In the genomic region with DNA sequence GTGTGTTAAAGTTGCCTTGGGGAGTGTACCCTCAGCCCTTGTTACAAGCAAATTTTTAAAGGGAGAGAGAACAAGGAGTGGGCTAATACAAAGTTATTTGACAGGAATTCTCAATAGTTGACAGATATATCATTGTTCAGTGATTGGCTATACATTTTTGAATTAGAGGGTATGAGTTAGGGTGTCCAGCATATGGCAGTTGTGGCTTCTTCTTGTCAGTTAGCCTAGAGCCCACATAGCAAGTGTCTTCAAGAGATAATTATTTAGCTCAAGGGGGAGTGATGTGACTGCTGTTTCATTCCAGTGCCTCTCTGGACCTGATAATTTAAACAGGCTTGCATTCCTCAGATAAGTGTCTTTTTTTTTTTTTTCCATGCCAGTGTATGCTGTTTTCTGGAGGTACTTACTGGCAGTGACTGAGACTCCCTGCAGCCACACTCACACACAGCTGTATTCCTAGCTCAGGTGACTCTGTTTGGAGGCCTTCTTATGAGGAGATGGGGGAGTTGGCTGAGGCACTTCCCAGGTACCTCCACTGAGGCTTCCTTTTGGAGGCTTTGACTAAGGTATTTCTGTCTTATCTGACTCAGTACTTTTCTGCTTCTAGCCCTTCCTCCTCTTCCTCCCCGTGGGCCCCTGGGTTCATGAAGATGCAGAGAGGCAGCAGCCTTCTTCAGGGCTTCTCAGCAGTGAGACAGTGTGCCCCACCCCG, we compare ENCODE assay signal across 1 cellular context.
TF ChIP-seq lines count a peak whose summit lies in the region.

No MANE protein-coding gene starts in this region.

TF ChIP-seq in K562, 482 proteins besides CTCF, POLR2A, EP300 and RAD21 (continued from another document and continues in another):
- no peak for TF ChIP-seq ZNF436 (CRISPR knock-in tag; IDR thresholded peaks at IDR 0.05)
- TF ChIP-seq, protein P1, sequence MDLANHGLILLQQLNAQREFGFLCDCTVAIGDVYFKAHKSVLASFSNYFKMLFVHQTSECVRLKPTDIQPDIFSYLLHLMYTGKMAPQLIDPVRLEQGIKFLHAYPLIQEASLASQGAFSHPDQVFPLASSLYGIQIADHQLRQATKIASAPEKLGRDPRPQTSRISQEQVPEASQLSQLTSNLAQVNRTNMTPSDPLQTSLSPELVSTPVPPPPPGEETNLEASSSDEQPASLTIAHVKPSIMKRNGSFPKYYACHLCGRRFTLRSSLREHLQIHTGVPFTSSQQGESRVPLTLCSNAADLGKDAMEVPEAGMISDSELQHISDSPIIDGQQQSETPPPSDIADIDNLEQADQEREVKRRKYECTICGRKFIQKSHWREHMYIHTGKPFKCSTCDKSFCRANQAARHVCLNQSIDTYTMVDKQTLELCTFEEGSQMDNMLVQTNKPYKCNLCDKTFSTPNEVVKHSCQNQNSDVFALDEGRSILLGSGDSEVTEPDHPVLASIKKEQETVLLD (IDR thresholded peaks at IDR 0.05) = peak; percentile 76; the same call in 1 of the 2 replicates
- TF ChIP-seq MYNN (IDR thresholded peaks at IDR 0.05) = peak; percentile 89
- no peak for TF ChIP-seq MYNN (CRISPR knock-in tag; IDR thresholded peaks at IDR 0.05)
- TF ChIP-seq CHD2 (IDR thresholded peaks at IDR 0.05; ENCODE audit: low read depth, low read length) = no peak
- TF ChIP-seq FIP1L1 (IDR thresholded peaks at IDR 0.05; ENCODE audit: low read depth, low read length, poor library complexity, severe bottlenecking) = no peak
- peak; percentile 47; the same call in 1 of the 2 replicates for TF ChIP-seq NCOA6 (IDR thresholded peaks at IDR 0.05)
- TF ChIP-seq HLTF (IDR thresholded peaks at IDR 0.05) = peak; percentile 96
- peak; percentile 97 for TF ChIP-seq MTA2 (IDR thresholded peaks at IDR 0.05; ENCODE audit: low read depth)
- TF ChIP-seq RNF2 (IDR thresholded peaks at IDR 0.05) = peak; percentile 90
- TF ChIP-seq, protein P2, sequence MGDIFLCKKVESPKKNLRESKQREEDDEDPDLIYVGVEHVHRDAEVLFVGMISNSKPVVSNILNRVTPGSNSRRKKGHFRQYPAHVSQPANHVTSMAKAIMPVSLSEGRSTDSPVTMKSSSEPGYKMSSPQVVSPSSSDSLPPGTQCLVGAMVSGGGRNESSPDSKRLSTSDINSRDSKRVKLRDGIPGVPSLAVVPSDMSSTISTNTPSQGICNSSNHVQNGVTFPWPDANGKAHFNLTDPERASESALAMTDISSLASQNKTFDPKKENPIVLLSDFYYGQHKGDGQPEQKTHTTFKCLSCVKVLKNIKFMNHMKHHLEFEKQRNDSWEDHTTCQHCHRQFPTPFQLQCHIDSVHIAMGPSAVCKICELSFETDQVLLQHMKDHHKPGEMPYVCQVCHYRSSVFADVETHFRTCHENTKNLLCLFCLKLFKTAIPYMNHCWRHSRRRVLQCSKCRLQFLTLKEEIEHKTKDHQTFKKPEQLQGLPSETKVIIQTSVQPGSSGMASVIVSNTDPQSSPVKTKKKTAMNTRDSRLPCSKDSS (IDR thresholded peaks at IDR 0.05; ENCODE audit: low read depth, partially characterized antibody) = no peak
- no peak for TF ChIP-seq TAF15 (IDR thresholded peaks at IDR 0.05; ENCODE audit: low read depth, low read length)
- no peak for TF ChIP-seq ZC3H11A (IDR thresholded peaks at IDR 0.05; ENCODE audit: low read depth, low read length)
- peak; percentile 64; the same call in 1 of the 2 replicates for TF ChIP-seq CXXC5 (CRISPR knock-in tag; IDR thresholded peaks at IDR 0.05)
- peak; percentile 83 for TF ChIP-seq DACH1 (IDR thresholded peaks at IDR 0.05; ENCODE audit: partially characterized antibody)
- peak; percentile 97 for TF ChIP-seq PHB2 (IDR thresholded peaks at IDR 0.05; ENCODE audit: low read depth)
- no peak for TF ChIP-seq ZNF347 (CRISPR knock-in tag; IDR thresholded peaks at IDR 0.05; ENCODE audit: low read depth)
- peak; percentile 38 for TF ChIP-seq TBP (optimal IDR thresholded peaks at IDR 0.05; ENCODE audit: low read depth, low read length)
- peak; percentile 88 for TF ChIP-seq BRD9 (IDR thresholded peaks at IDR 0.05; ENCODE audit: low read depth, partially characterized antibody)
- TF ChIP-seq ATF7 (IDR thresholded peaks at IDR 0.05) = peak; percentile 59; the same call in 1 of the 2 replicates
- TF ChIP-seq EP400 (IDR thresholded peaks at IDR 0.05) = peak; percentile 64; the same call in 1 of the 2 replicates
- peak; percentile 75 for TF ChIP-seq CREM (IDR thresholded peaks at IDR 0.05; ENCODE audit: low read depth)
- TF ChIP-seq ZNF589 (CRISPR knock-in tag; IDR thresholded peaks at IDR 0.05; ENCODE audit: low read depth) = peak; percentile 95
- TF ChIP-seq POLR2AphosphoS2 (IDR thresholded peaks at IDR 0.05; ENCODE audit: low read length) = no peak
- TF ChIP-seq ZNF175 (CRISPR knock-in tag; IDR thresholded peaks at IDR 0.05; ENCODE audit: low read depth) = peak; percentile 47; the same call in 1 of the 2 replicates
- TF ChIP-seq FOXK2 (conservative IDR thresholded peaks at IDR 0.05 in 1 of 2, IDR thresholded peaks at IDR 0.05 in 1 of 2; ENCODE audit: low read depth in 2 of 2) = peak; percentile 59 to 80
- TF ChIP-seq, protein P3, sequence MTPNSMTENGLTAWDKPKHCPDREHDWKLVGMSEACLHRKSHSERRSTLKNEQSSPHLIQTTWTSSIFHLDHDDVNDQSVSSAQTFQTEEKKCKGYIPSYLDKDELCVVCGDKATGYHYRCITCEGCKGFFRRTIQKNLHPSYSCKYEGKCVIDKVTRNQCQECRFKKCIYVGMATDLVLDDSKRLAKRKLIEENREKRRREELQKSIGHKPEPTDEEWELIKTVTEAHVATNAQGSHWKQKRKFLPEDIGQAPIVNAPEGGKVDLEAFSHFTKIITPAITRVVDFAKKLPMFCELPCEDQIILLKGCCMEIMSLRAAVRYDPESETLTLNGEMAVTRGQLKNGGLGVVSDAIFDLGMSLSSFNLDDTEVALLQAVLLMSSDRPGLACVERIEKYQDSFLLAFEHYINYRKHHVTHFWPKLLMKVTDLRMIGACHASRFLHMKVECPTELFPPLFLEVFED (CRISPR knock-in tag; conservative IDR thresholded peaks at IDR 0.05) = 0 out of 2 replicates have a peak, but pooled peaks have one; percentile 26
- 0 out of 2 replicates have a peak, but pooled peaks have one; percentile 52 for TF ChIP-seq ZNF644 (tag; IDR thresholded peaks at IDR 0.05; ENCODE audit: low read depth)
- TF ChIP-seq SMAD4 (CRISPR knock-in tag; conservative IDR thresholded peaks at IDR 0.05) = peak; percentile 87
- TF ChIP-seq, protein P4, sequence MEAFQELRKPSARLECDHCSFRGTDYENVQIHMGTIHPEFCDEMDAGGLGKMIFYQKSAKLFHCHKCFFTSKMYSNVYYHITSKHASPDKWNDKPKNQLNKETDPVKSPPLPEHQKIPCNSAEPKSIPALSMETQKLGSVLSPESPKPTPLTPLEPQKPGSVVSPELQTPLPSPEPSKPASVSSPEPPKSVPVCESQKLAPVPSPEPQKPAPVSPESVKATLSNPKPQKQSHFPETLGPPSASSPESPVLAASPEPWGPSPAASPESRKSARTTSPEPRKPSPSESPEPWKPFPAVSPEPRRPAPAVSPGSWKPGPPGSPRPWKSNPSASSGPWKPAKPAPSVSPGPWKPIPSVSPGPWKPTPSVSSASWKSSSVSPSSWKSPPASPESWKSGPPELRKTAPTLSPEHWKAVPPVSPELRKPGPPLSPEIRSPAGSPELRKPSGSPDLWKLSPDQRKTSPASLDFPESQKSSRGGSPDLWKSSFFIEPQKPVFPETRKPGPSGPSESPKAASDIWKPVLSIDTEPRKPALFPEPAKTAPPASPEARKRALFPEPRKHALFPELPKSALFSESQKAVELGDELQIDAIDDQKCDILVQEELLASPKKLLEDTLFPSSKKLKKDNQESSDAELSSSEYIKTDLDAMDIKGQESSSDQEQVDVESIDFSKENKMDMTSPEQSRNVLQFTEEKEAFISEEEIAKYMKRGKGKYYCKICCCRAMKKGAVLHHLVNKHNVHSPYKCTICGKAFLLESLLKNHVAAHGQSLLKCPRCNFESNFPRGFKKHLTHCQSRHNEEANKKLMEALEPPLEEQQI (IDR thresholded peaks at IDR 0.05) = peak; percentile 99
- peak; percentile 90 for TF ChIP-seq MEIS2 (IDR thresholded peaks at IDR 0.05; ENCODE audit: partially characterized antibody)
- TF ChIP-seq NR2C1 (IDR thresholded peaks at IDR 0.05) = no peak
- TF ChIP-seq NR2C1 (tag; IDR thresholded peaks at IDR 0.05) = 0 out of 2 replicates have a peak, but pooled peaks have one; percentile 18
- TF ChIP-seq, protein P5, sequence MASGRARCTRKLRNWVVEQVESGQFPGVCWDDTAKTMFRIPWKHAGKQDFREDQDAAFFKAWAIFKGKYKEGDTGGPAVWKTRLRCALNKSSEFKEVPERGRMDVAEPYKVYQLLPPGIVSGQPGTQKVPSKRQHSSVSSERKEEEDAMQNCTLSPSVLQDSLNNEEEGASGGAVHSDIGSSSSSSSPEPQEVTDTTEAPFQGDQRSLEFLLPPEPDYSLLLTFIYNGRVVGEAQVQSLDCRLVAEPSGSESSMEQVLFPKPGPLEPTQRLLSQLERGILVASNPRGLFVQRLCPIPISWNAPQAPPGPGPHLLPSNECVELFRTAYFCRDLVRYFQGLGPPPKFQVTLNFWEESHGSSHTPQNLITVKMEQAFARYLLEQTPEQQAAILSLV (tag; IDR thresholded peaks at IDR 0.05) = no peak
- TF ChIP-seq, protein P6, sequence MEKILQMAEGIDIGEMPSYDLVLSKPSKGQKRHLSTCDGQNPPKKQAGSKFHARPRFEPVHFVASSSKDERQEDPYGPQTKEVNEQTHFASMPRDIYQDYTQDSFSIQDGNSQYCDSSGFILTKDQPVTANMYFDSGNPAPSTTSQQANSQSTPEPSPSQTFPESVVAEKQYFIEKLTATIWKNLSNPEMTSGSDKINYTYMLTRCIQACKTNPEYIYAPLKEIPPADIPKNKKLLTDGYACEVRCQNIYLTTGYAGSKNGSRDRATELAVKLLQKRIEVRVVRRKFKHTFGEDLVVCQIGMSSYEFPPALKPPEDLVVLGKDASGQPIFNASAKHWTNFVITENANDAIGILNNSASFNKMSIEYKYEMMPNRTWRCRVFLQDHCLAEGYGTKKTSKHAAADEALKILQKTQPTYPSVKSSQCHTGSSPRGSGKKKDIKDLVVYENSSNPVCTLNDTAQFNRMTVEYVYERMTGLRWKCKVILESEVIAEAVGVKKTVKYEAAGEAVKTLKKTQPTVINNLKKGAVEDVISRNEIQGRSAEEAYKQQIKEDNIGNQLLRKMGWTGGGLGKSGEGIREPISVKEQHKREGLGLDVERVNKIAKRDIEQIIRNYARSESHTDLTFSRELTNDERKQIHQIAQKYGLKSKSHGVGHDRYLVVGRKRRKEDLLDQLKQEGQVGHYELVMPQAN (IDR thresholded peaks at IDR 0.05; ENCODE audit: borderline replicate concordance) = 0 out of 2 replicates have a peak, but pooled peaks have one; percentile 25
- peak; percentile 95 for TF ChIP-seq NFATC3 (IDR thresholded peaks at IDR 0.05)
- TF ChIP-seq GATA2 (CRISPR knock-in tag; IDR thresholded peaks at IDR 0.05) = peak; percentile 94
- TF ChIP-seq NUFIP1 (IDR thresholded peaks at IDR 0.05; ENCODE audit: partially characterized antibody) = no peak
- TF ChIP-seq FOXP1 (CRISPR knock-in tag; IDR thresholded peaks at IDR 0.05) = peak; percentile 70; the same call in 1 of the 2 replicates
- TF ChIP-seq, protein P7, sequence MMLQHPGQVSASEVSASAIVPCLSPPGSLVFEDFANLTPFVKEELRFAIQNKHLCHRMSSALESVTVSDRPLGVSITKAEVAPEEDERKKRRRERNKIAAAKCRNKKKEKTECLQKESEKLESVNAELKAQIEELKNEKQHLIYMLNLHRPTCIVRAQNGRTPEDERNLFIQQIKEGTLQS (IDR thresholded peaks at IDR 0.05) = peak; percentile 10; the same call in 1 of the 2 replicates
- TF ChIP-seq, protein P7 (CRISPR knock-in tag; conservative IDR thresholded peaks at IDR 0.05) = peak; percentile 90
- TF ChIP-seq, protein P8, sequence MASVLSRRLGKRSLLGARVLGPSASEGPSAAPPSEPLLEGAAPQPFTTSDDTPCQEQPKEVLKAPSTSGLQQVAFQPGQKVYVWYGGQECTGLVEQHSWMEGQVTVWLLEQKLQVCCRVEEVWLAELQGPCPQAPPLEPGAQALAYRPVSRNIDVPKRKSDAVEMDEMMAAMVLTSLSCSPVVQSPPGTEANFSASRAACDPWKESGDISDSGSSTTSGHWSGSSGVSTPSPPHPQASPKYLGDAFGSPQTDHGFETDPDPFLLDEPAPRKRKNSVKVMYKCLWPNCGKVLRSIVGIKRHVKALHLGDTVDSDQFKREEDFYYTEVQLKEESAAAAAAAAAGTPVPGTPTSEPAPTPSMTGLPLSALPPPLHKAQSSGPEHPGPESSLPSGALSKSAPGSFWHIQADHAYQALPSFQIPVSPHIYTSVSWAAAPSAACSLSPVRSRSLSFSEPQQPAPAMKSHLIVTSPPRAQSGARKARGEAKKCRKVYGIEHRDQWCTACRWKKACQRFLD (CRISPR knock-in tag; IDR thresholded peaks at IDR 0.05) = peak; percentile 93
- no peak for TF ChIP-seq SP2 (IDR thresholded peaks at IDR 0.05; ENCODE audit: extremely low read depth, low read depth, low read length, poor library complexity, severe bottlenecking)
- peak; percentile 77; the same call in 1 of the 2 replicates for TF ChIP-seq EHMT2 (IDR thresholded peaks at IDR 0.05)
- 0 out of 2 replicates have a peak, but pooled peaks have one; percentile 8 for TF ChIP-seq MYC (IDR thresholded peaks at IDR 0.05; ENCODE audit: low read depth, low read length)
- no peak for TF ChIP-seq MYC (CRISPR knock-in tag; IDR thresholded peaks at IDR 0.05; ENCODE audit: borderline replicate concordance, low read depth)
- TF ChIP-seq, protein P9, sequence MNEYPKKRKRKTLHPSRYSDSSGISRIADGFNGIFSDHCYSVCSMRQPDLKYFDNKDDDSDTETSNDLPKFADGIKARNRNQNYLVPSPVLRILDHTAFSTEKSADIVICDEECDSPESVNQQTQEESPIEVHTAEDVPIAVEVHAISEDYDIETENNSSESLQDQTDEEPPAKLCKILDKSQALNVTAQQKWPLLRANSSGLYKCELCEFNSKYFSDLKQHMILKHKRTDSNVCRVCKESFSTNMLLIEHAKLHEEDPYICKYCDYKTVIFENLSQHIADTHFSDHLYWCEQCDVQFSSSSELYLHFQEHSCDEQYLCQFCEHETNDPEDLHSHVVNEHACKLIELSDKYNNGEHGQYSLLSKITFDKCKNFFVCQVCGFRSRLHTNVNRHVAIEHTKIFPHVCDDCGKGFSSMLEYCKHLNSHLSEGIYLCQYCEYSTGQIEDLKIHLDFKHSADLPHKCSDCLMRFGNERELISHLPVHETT (CRISPR knock-in tag; conservative IDR thresholded peaks at IDR 0.05 in 1 of 2, IDR thresholded peaks at IDR 0.05 in 1 of 2) = peak in 1 of 2 experiments; percentile 86; a peak in 2 of 4 replicates
- TF ChIP-seq, protein P10, sequence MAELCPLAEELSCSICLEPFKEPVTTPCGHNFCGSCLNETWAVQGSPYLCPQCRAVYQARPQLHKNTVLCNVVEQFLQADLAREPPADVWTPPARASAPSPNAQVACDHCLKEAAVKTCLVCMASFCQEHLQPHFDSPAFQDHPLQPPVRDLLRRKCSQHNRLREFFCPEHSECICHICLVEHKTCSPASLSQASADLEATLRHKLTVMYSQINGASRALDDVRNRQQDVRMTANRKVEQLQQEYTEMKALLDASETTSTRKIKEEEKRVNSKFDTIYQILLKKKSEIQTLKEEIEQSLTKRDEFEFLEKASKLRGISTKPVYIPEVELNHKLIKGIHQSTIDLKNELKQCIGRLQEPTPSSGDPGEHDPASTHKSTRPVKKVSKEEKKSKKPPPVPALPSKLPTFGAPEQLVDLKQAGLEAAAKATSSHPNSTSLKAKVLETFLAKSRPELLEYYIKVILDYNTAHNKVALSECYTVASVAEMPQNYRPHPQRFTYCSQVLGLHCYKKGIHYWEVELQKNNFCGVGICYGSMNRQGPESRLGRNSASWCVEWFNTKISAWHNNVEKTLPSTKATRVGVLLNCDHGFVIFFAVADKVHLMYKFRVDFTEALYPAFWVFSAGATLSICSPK (IDR thresholded peaks at IDR 0.05; ENCODE audit: borderline replicate concordance) = no peak
- peak; percentile 73 to 88 for TF ChIP-seq KDM1A (IDR thresholded peaks at IDR 0.05)
